ENCODE assay signal across 8 cellular contexts in genomic region chr1:231724876-231725647, GRCh38.
DNase-seq lines count a peak whose midpoint lies in the region; ATAC-seq, FAIRE-seq and TF ChIP-seq lines count a peak whose summit lies in the region.

No MANE protein-coding gene starts in this region.

- no peak overlapping the region for H3K9ac ChIP-seq in astrocyte (ENCODE audit: low read length)

- DNase-seq in NCI-H2107 treated with DMSO at 0.1 percent for 48 hours (lab: John Stamatoyannopoulos, UW; ENCODE audit: unreplicated experiment) (peak; percentile 14), NCI-H2107 (lab: John Stamatoyannopoulos, UW) (no peak), NCI-H2196 treated with DMSO at 0.1 percent for 48 hours (lab: John Stamatoyannopoulos, UW; ENCODE audit: unreplicated experiment) (peak; percentile 7), astrocyte (ENCODE audit: low read depth) (peak; percentile 27), kidney tubule cell (ENCODE audit: low spot score) (peak; percentile 48), NK-92 (lab: John Stamatoyannopoulos, UW; ENCODE audit: unreplicated experiment) (no peak)

- no peaks in the 10 kb centered on the region for H3K36me3 Mint-ChIP-seq in astrocyte (ENCODE audit: low read depth, unreplicated experiment)

- no peaks in the 10 kb centered on the region for H4K20me1 ChIP-seq in astrocyte (ENCODE audit: insufficient read depth, low read length)

- peak; percentile 53 for TF ChIP-seq CTCF in astrocyte (IDR thresholded peaks at IDR 0.05; ENCODE audit: insufficient read depth, low read depth, low read length)

- peaks cover 15% of the 10 kb centered on the region for H3K4me1 Mint-ChIP-seq in astrocyte (ENCODE audit: low read depth, unreplicated experiment)

- FAIRE-seq in astrocyte (lab: Jason Lieb, UNC), result no peak

- H3K27me3 ChIP-seq in astrocyte (ENCODE audit: insufficient read depth, low read length), result no peaks in the 10 kb centered on the region

- H3K27ac ChIP-seq in astrocyte (ENCODE audit: low read depth, low read length), result no peak overlapping the region

- no peaks in the 10 kb centered on the region for H3K79me2 ChIP-seq in astrocyte (ENCODE audit: insufficient read depth, low read length)

- no peaks in the 10 kb centered on the region for H3K27me3 Mint-ChIP-seq in astrocyte (ENCODE audit: low read depth, unreplicated experiment)

- no peaks in the 10 kb centered on the region for H3K4me1 ChIP-seq in astrocyte (ENCODE audit: insufficient read depth, low read length)

- ATAC-seq in GM21390 (IDR thresholded peaks at IDR 0.05; ENCODE audit: unreplicated experiment) (peak; percentile 73), HG03565 (IDR thresholded peaks at IDR 0.05; ENCODE audit: unreplicated experiment) (no peak)

- H3K9me3 Mint-ChIP-seq in astrocyte (ENCODE audit: unreplicated experiment), result no peaks in the 10 kb centered on the region

- no peak overlapping the region for H3K27ac Mint-ChIP-seq in astrocyte (ENCODE audit: unreplicated experiment)

- no peaks in the 10 kb centered on the region for H3K9me3 ChIP-seq in astrocyte (ENCODE audit: insufficient read depth, low read depth, low read length)

- no peak overlapping the region for H2AFZ ChIP-seq in astrocyte (ENCODE audit: low read depth, low read length)

- H3K4me3 Mint-ChIP-seq in astrocyte (ENCODE audit: unreplicated experiment), result no peak overlapping the region

- H3K4me2 ChIP-seq in astrocyte (ENCODE audit: low read length), result no peak overlapping the region

- no peaks in the 10 kb centered on the region for H3K36me3 ChIP-seq in astrocyte (ENCODE audit: insufficient read depth, low read length)

- no peak overlapping the region for H3K4me3 ChIP-seq in astrocyte (ENCODE audit: insufficient read depth, low read depth, low read length)

Comparison
In these comparisons a context has a peak if more than half of its experiments do, and no peak if none do; other contexts are left out.
1. DNase-seq: peak in NCI-H2107 treated with DMSO at 0.1 percent for 48 hours (single experiment), NCI-H2196 treated with DMSO at 0.1 percent for 48 hours (single experiment), astrocyte (single experiment) and kidney tubule cell (single experiment); none in NCI-H2107 (single experiment) and NK-92 (single experiment).